In genomic region chr1:41918450-41919043, GRCh38 we compare ENCODE assay signal across 8 cellular contexts. TPM values are rescaled to one million over a fixed set of nuclear protein-coding genes. Genes with fewer than 3 reads are reported as not detected.
DNase-seq lines count a peak whose midpoint lies in the region; ATAC-seq and TF ChIP-seq lines count a peak whose summit lies in the region.

Gene HIVEP3 (minus strand): TSS chr1:41918922.

- no peaks in the 10 kb centered on the region for H3K36me3 ChIP-seq in iPS-15b (ENCODE audit: control insufficient read depth, insufficient read depth, low read length)
- H3K36me3 ChIP-seq in gastrocnemius medialis: no peaks in the 10 kb centered on the region

- peak within 1 kb of the TSS; percentile 81 to 84 (median 83) for H3K27ac ChIP-seq in gastrocnemius medialis

- H3K27me3 ChIP-seq in iPS-15b (ENCODE audit: control insufficient read depth, insufficient read depth, low read length) (peaks cover 47% of the 10 kb centered on the region), gastrocnemius medialis (no peaks in the 10 kb centered on the region)

- peak; percentile 35 for TF ChIP-seq CTCF in astrocyte of the cerebellum (IDR thresholded peaks at IDR 0.05; ENCODE audit: low read depth, low read length, missing control alignments)
- TF ChIP-seq CTCF in gastrocnemius medialis (IDR thresholded peaks at IDR 0.05 in 4 of 5, conservative IDR thresholded peaks at IDR 0.05 in 1 of 5): peak in 4 of 5 experiments; percentile 12 to 39 (median 26)

- no peak for TF ChIP-seq POLR2A in gastrocnemius medialis (IDR thresholded peaks at IDR 0.05)

- in situ Hi-C loops in astrocyte of the cerebellum (cut with HindIII; ENCODE audit: low sequenced_read_pairs): no loop called here
- in situ Hi-C loops in gastrocnemius medialis (cut with MboI; ENCODE audit: low sequenced_read_pairs in 4 of 4): no loop called here

- peak in 1 of 2 donors; percentile 26 for ATAC-seq in gastrocnemius medialis
- ATAC-seq in GM19324 (IDR thresholded peaks at IDR 0.05; ENCODE audit: low FRiP score, unreplicated experiment): no peak
- no peak for ATAC-seq in GM21515 (IDR thresholded peaks at IDR 0.05; ENCODE audit: unreplicated experiment)

- H3K9ac ChIP-seq in iPS-15b (ENCODE audit: low read depth, low read length): no peak within 1 kb of the TSS

- H3K4me1 ChIP-seq in iPS-15b (ENCODE audit: control insufficient read depth, insufficient read depth, low read length) (peaks cover 8% of the 10 kb centered on the region), gastrocnemius medialis (peaks cover 37% of the 10 kb centered on the region in 2 donors)

- intact Hi-C loops in gastrocnemius medialis (cut with DNase I; ENCODE audit: low total_unique reads): no loop called here

- no peaks in the 10 kb centered on the region for H3K9me3 ChIP-seq in iPS-15b (ENCODE audit: control insufficient read depth, insufficient read depth, low read length)
- no peaks in the 10 kb centered on the region for H3K9me3 ChIP-seq in gastrocnemius medialis

- peak; percentile 7 for DNase-seq in NCI-H187 treated with DMSO at 0.1 percent for 48 hours (lab: John Stamatoyannopoulos, UW)
- no peak for DNase-seq in NCI-H187 (lab: John Stamatoyannopoulos, UW)
- peak; percentile 58 for DNase-seq in NCI-H2227 treated with DMSO at 0.1 percent for 48 hours (lab: John Stamatoyannopoulos, UW)
- no peak for DNase-seq in astrocyte of the cerebellum (ENCODE audit: low read depth)
- no peak for DNase-seq in gastrocnemius medialis

- H3K4me3 ChIP-seq in astrocyte of the cerebellum (ENCODE audit: low read depth, low read length): peak within 1 kb of the TSS; percentile 44
- H3K4me3 ChIP-seq in iPS-15b (ENCODE audit: low read depth, low read length): peak within 1 kb of the TSS; percentile 58
- peak within 1 kb of the TSS; percentile 64 to 70 (median 66) for H3K4me3 ChIP-seq in gastrocnemius medialis

RNA-seq across cellular contexts. Expression of gene HIVEP3, which starts in this region (rescaled TPM):
- 1 to 10 TPM in 2 of 4 donors, under 1 TPM in 2; 0.80 to 1.8 (median 1.3) TPM for total RNA-seq in gastrocnemius medialis

Comparison
In these comparisons a context has a peak if more than half of its experiments do, and no peak if none do; other contexts are left out.
1. DNase-seq: peak in NCI-H187 treated with DMSO at 0.1 percent for 48 hours (single experiment) and NCI-H2227 treated with DMSO at 0.1 percent for 48 hours (single experiment); none in NCI-H187 (0 of 2), astrocyte of the cerebellum (single experiment) and gastrocnemius medialis (0 of 2).
2. Peak in every context shown above with its lines, with median percentiles within 50 percentile points of each other: H3K4me3 ChIP-seq.